ENCODE assay signal across 8 cellular contexts in genomic region chr19:18205180-18205915, GRCh38. TPM values are rescaled to one million over a fixed set of nuclear protein-coding genes. Genes with fewer than 3 reads are reported as not detected.
DNase-seq lines count a peak whose midpoint lies in the region; ATAC-seq and TF ChIP-seq lines count a peak whose summit lies in the region.

No MANE protein-coding gene starts in this region.

- H3K4me3 ChIP-seq in HFF-Myc (replicated peaks; ENCODE audit: low read depth, low read length) = peak overlapping the region; percentile 48
- peak overlapping the region; percentile 56 for H3K4me3 ChIP-seq in cardiac muscle cell

- H3K36me3 ChIP-seq in cardiac muscle cell = peaks cover 5% of the 10 kb centered on the region

- ATAC-seq in HG03159 (IDR thresholded peaks at IDR 0.05; ENCODE audit: unreplicated experiment) = no peak

- TF ChIP-seq CTCF in HFF-Myc (IDR thresholded peaks at IDR 0.05; ENCODE audit: low read depth, low read length, missing control alignments) (no peak), cardiac muscle cell (IDR thresholded peaks at IDR 0.05; ENCODE audit: low read depth, low read length) (no peak)

- no peaks in the 10 kb centered on the region for H3K27me3 ChIP-seq in cardiac muscle cell

- in situ Hi-C loops in SK-MEL-5 (cut with HindIII; ENCODE audit: low pct_unique_long_range_greater_than_20kb, low sequenced_read_pairs) = no loop called here

- no peaks in the 10 kb centered on the region for H3K9me3 ChIP-seq in cardiac muscle cell (ENCODE audit: low read depth)

- DNase-seq in AG20443 (ENCODE audit: low spot score) = peak; percentile 75
- no peak for DNase-seq in HFF-Myc (ENCODE audit: extremely low read depth, low read depth)
- DNase-seq in SK-MEL-5 (ENCODE audit: low read depth, low spot score) = peak; percentile 51
- DNase-seq in amniotic epithelial cell (ENCODE audit: low read depth) = peak; percentile 52
- peak; percentile 77 to 82 for DNase-seq in cardiac muscle cell (ENCODE audit: low read depth in 1 of 2, low spot score in 1 of 2)
- peak; percentile 75 for DNase-seq in occipital lobe (lab: John Stamatoyannopoulos, UW)
- DNase-seq in T1000 (lab: John Stamatoyannopoulos, UW) = no peak

- peak overlapping the region; percentile 94 for H3K27ac ChIP-seq in cardiac muscle cell

- peaks cover 10% of the 10 kb centered on the region for H3K4me1 ChIP-seq in cardiac muscle cell (ENCODE audit: low read depth)

RNA-seq across cellular contexts. Expression of gene RAB3A, which starts 1.5 kb away (rescaled TPM):
- total RNA-seq in SK-MEL-5 (2014; rRNA removed; shearing (Covaris generic)) = 2.5 and 7.9 TPM in 2 replicates
- polyA plus RNA-seq in SK-MEL-5 (2015; cell fraction: cytosol; rRNA removed) = 3.4 and 4.2 TPM in 2 replicates
- polyA plus RNA-seq in SK-MEL-5 (2015; cell fraction: nucleus; rRNA removed) = 0.65 and 2.4 TPM in 2 replicates
- total RNA-seq in cardiac muscle cell = 11.3 and 13.0 TPM in 2 replicates
- polyA plus RNA-seq in cardiac muscle cell = 12.5 and 15.3 TPM in 2 replicates
- 50.4 TPM for total RNA-seq in occipital lobe

RNA-seq across cellular contexts. Expression of gene MPV17L2, which starts 12.3 kb away (rescaled TPM):
- total RNA-seq in SK-MEL-5 (2014; rRNA removed; shearing (Covaris generic)) = 17.4 and 18.0 TPM in 2 replicates
- 24.6 and 35.7 TPM in 2 replicates for polyA plus RNA-seq in SK-MEL-5 (2015; cell fraction: cytosol; rRNA removed)
- 9.9 and 10.3 TPM in 2 replicates for polyA plus RNA-seq in SK-MEL-5 (2015; cell fraction: nucleus; rRNA removed)
- 38.2 and 74.5 TPM in 2 replicates for total RNA-seq in cardiac muscle cell
- polyA plus RNA-seq in cardiac muscle cell = 25.5 and 51.7 TPM in 2 replicates
- 7.8 TPM for total RNA-seq in occipital lobe

RNA-seq across cellular contexts. Expression of gene PDE4C, which starts 20.9 kb away (rescaled TPM):
- total RNA-seq in SK-MEL-5 (2014; rRNA removed; shearing (Covaris generic)) = 0.26 TPM in 1 of 2 replicates, not detected in the other
- polyA plus RNA-seq in SK-MEL-5 (2015; cell fraction: cytosol; rRNA removed) = not detected in 2 replicates
- 0.77 and 1.9 TPM in 2 replicates for polyA plus RNA-seq in SK-MEL-5 (2015; cell fraction: nucleus; rRNA removed)
- total RNA-seq in cardiac muscle cell = 0.67 and 8.3 TPM in 2 replicates
- 1.1 TPM in 2 replicates for polyA plus RNA-seq in cardiac muscle cell
- 0.47 TPM for total RNA-seq in occipital lobe

RNA-seq across cellular contexts. Expression of gene IFI30, which starts 31.7 kb away (rescaled TPM):
- 16.3 and 30.6 TPM in 2 replicates for total RNA-seq in SK-MEL-5 (2014; rRNA removed; shearing (Covaris generic))
- 44.2 and 56.7 TPM in 2 replicates for polyA plus RNA-seq in SK-MEL-5 (2015; cell fraction: cytosol; rRNA removed)
- polyA plus RNA-seq in SK-MEL-5 (2015; cell fraction: nucleus; rRNA removed) = 5.3 TPM in 2 replicates
- total RNA-seq in cardiac muscle cell (0.98 and 1.4 TPM in 2 replicates), occipital lobe (0.62 TPM)
- 1.0 TPM in 1 of 2 replicates, not detected in the other for polyA plus RNA-seq in cardiac muscle cell

RNA-seq across cellular contexts. Expression of gene PIK3R2, which starts 52.4 kb away (rescaled TPM):
- 7.2 and 8.9 TPM in 2 replicates for total RNA-seq in SK-MEL-5 (2014; rRNA removed; shearing (Covaris generic))
- polyA plus RNA-seq in SK-MEL-5 (2015; cell fraction: cytosol; rRNA removed) = 27.3 and 49.6 TPM in 2 replicates
- 6.2 and 20.5 TPM in 2 replicates for polyA plus RNA-seq in SK-MEL-5 (2015; cell fraction: nucleus; rRNA removed)
- 64.7 and 72.0 TPM in 2 replicates for total RNA-seq in cardiac muscle cell
- 48.5 and 53.8 TPM in 2 replicates for polyA plus RNA-seq in cardiac muscle cell
- total RNA-seq in occipital lobe = 43.5 TPM

Comparison
In these comparisons a context has a peak if more than half of its experiments do, and no peak if none do; other contexts are left out.
1. DNase-seq: peak in AG20443 (single experiment), SK-MEL-5 (single experiment), amniotic epithelial cell (single experiment), cardiac muscle cell (2 of 2) and occipital lobe (single experiment); none in HFF-Myc (single experiment) and T1000 (single experiment).